ENCODE assay signal across 8 cellular contexts in genomic region chr12:122523280-122523679, GRCh38. TPM values are rescaled to one million over a fixed set of nuclear protein-coding genes. Genes with fewer than 3 reads are reported as not detected.
DNase-seq lines count a peak whose midpoint lies in the region; ATAC-seq and TF ChIP-seq lines count a peak whose summit lies in the region.

No MANE protein-coding gene starts in this region.

- intact Hi-C loops in adrenal gland (cut with DNase I): no loop called here
- intact Hi-C loops in lower lobe of right lung (cut with DNase I): no loop called here

- H3K4me1 ChIP-seq in adrenal gland (replicated peaks in 1 of 2) (peaks cover 42 to 52% of the 10 kb centered on the region in 2 donors), lower lobe of right lung (peaks cover 48% of the 10 kb centered on the region)

- no peak for ATAC-seq in lower lobe of right lung

- peaks cover 0 to 41% of the 10 kb centered on the region in 2 donors for H3K36me3 ChIP-seq in adrenal gland (replicated peaks in 1 of 2)
- H3K36me3 ChIP-seq in lower lobe of right lung: peaks cover 56% of the 10 kb centered on the region

- H3K27ac ChIP-seq in HL-60 (replicated peaks): no peak overlapping the region
- H3K27ac ChIP-seq in adrenal gland: peak overlapping the region; percentile 24 to 99 (median 45)
- no peak overlapping the region for H3K27ac ChIP-seq in lower lobe of right lung

- DNase-seq in AML-193 (lab: John Stamatoyannopoulos, UW) (peak; percentile 34 to 37), HL-60 (ENCODE audit: low read depth in 1 of 2, low spot score in 1 of 2) (peak in 1 of 2 experiments; percentile 68), adrenal gland (peak in 3 of 7 donors; percentile 41 to 60 (median 45)), lower lobe of right lung (no peak), D341Med (ENCODE audit: low spot score) (no peak), NCI-H146 (lab: John Stamatoyannopoulos, UW) (no peak), GM10266 (ENCODE audit: extremely low spot score) (no peak), pons (ENCODE audit: low spot score) (no peak)

- no peaks in the 10 kb centered on the region for H3K9me3 ChIP-seq in adrenal gland (replicated peaks in 1 of 3)
- no peaks in the 10 kb centered on the region for H3K9me3 ChIP-seq in lower lobe of right lung

- no peak for TF ChIP-seq POLR2A in adrenal gland (IDR thresholded peaks at IDR 0.05)

- H3K4me3 ChIP-seq in HL-60 (replicated peaks; ENCODE audit: insufficient read depth, low read length) (peak overlapping the region; percentile 60), adrenal gland (peak overlapping the region in 1 of 4 donors; percentile 91), lower lobe of right lung (peak overlapping the region; percentile 72)

- WGBS in adrenal gland, 4 donors: 35 to 46% (median 41%) methylated on average over 8 of the region's 8 CpGs

- no peak for TF ChIP-seq CTCF in HL-60 (IDR thresholded peaks at IDR 0.05; ENCODE audit: insufficient read depth, low read length)
- no peak for TF ChIP-seq CTCF in adrenal gland (IDR thresholded peaks at IDR 0.05)
- no peak for TF ChIP-seq CTCF in lower lobe of right lung (IDR thresholded peaks at IDR 0.05)
- no peak for TF ChIP-seq CTCF in GM10266 (IDR thresholded peaks at IDR 0.05; ENCODE audit: control insufficient read depth, insufficient read depth, low read depth, missing control alignments)

- no peaks in the 10 kb centered on the region for H3K27me3 ChIP-seq in HL-60 (ENCODE audit: insufficient read depth, poor library complexity, severe bottlenecking)
- no peaks in the 10 kb centered on the region for H3K27me3 ChIP-seq in adrenal gland
- no peaks in the 10 kb centered on the region for H3K27me3 ChIP-seq in lower lobe of right lung (ENCODE audit: low read depth)

RNA-seq across cellular contexts. Expression of gene RSRC2, which starts 3.5 kb away (rescaled TPM):
- total RNA-seq in adrenal gland (10 to 100 TPM; 25.6 to 77.6 (median 58.0) TPM), lower lobe of right lung (59.1 TPM)
- polyA plus RNA-seq in adrenal gland: 100 to 1,000 TPM in 1 of 3 donors, 10 to 100 TPM in 2; 65.0 to 142 (median 66.0) TPM

RNA-seq across cellular contexts. Expression of gene KNTC1, which starts 3.8 kb away (rescaled TPM):
- total RNA-seq in adrenal gland (10 to 100 TPM in 5 of 8 donors, 1 to 10 TPM in 3; 5.7 to 24.9 (median 11.0) TPM), lower lobe of right lung (8.7 TPM)
- polyA plus RNA-seq in adrenal gland: 10 to 100 TPM in 2 of 3 donors, 1 to 10 TPM in 1; 8.0 to 28.0 (median 21.0) TPM

RNA-seq across cellular contexts. Expression of gene ZCCHC8, which starts 22.5 kb away (rescaled TPM):
- total RNA-seq in adrenal gland (10 to 100 TPM; 10.7 to 30.5 (median 17.5) TPM), lower lobe of right lung (23.5 TPM)
- polyA plus RNA-seq in adrenal gland: 10 to 100 TPM; 17.5 to 55.3 (median 39.8) TPM

Comparison
In these comparisons a context has a peak if more than half of its experiments do, and no peak if none do; other contexts are left out.
1. DNase-seq: peak in AML-193 (2 of 2); none in lower lobe of right lung (single experiment), D341Med (single experiment), NCI-H146 (single experiment), GM10266 (single experiment) and pons (single experiment).
2. H3K27ac ChIP-seq: peak in adrenal gland (5 of 5); none in HL-60 (single experiment) and lower lobe of right lung (single experiment).